In genomic region chr11:119612814-119613213, GRCh38 we compare ENCODE assay signal across 17 cellular contexts.
A peak's percentile ranks its signal among the peaks of the same experiment; 100 is the strongest.
DNase-seq lines count a peak whose midpoint lies in the region; ATAC-seq and TF ChIP-seq lines count a peak whose summit lies in the region.
"Had no signal": no experiment of that assay in that cellular context is flagged by ENCODE, and none has a peak within 500 bp of the region (broad histone marks: within the 10 kb centered on the region; RNA-seq: fewer than 3 reads in every experiment).

No MANE protein-coding gene starts in this region.

- DNase-seq in Calu3: no peak
- DNase-seq in NCI-H69 (lab: John Stamatoyannopoulos, UW): peak; percentile 32
- peak; percentile 64 for DNase-seq in epithelial cell of esophagus (ENCODE audit: low read depth)
- DNase-seq in posterior vena cava (ENCODE audit: low spot score): peak; percentile 10
- no peak for DNase-seq in activated CD4-positive, alpha-beta T cell treated with anti-CD3 and anti-CD28 coated beads, Interleukin-2, amount 10 ng/mL, durations not matched to agents 24 days and 14 days
- DNase-seq in GF-D8 (lab: John Stamatoyannopoulos, UW): no peak
- DNase-seq: CD4-positive, CD25-positive, alpha-beta regulatory T cell; GM23248; IMR-90; KG1; MM.1S; NCI-H2029 treated with DMSO at 0.1 percent for 48 hours; NCI-H774 had no signal

- no TSS peak for BruUV-seq in Calu3 (replicated peaks; lab: Mats Ljungman, UMichigan)

- no peak overlapping the region for H3K4me3 ChIP-seq in epithelial cell of esophagus (ENCODE audit: low read length)
- H3K4me3 ChIP-seq: BLaER1, GM23248, HAP-1 had no signal

- CTCF ChIA-PET in Calu3 (lab: Charles Lee): no interaction called here

- ATAC-seq in HG03354 (IDR thresholded peaks at IDR 0.05; ENCODE audit: poor library complexity, severe bottlenecking, unreplicated experiment): no peak
- ATAC-seq: SK-N-SH treated with all-trans-retinoic acid at 6 μM for 48 hours had no signal

- no peak for TF ChIP-seq CTCF in Calu3 (IDR thresholded peaks at IDR 0.05; ENCODE audit: unreplicated experiment)
- TF ChIP-seq CTCF in epithelial cell of esophagus (IDR thresholded peaks at IDR 0.05; ENCODE audit: insufficient read depth, low read depth, low read length, missing control alignments): no peak

- peaks cover 2% of the 10 kb centered on the region for H3K9me3 Mint-ChIP-seq in Calu3 (ENCODE audit: low read depth, unreplicated experiment)
- H3K9me3 Mint-ChIP-seq in activated CD4-positive, alpha-beta T cell treated with anti-CD3 and anti-CD28 coated beads, Interleukin-2, amount 10 ng/mL, durations not matched to agents 24 days and 14 days: no peaks in the 10 kb centered on the region

- H3K4me3 Mint-ChIP-seq in Calu3 (ENCODE audit: low read depth, unreplicated experiment): no peak overlapping the region
- no peak overlapping the region for H3K4me3 Mint-ChIP-seq in activated CD4-positive, alpha-beta T cell treated with anti-CD3 and anti-CD28 coated beads, Interleukin-2, amount 10 ng/mL, durations not matched to agents 24 days and 14 days
- H3K4me3 Mint-ChIP-seq: CD4-positive, CD25-positive, alpha-beta regulatory T cell had no signal

- no peaks in the 10 kb centered on the region for H3K27me3 Mint-ChIP-seq in Calu3 (ENCODE audit: unreplicated experiment)
- H3K27me3 Mint-ChIP-seq in activated CD4-positive, alpha-beta T cell treated with anti-CD3 and anti-CD28 coated beads, Interleukin-2, amount 10 ng/mL, durations not matched to agents 24 days and 14 days: peaks cover 7% of the 10 kb centered on the region

- intact Hi-C loops in Calu3 (cut with micrococcal nuclease; ENCODE audit: unreplicated experiment) (no loop called here), posterior vena cava (cut with DNase I) (no loop called here)
- intact Hi-C loops in activated CD4-positive, alpha-beta T cell treated with anti-CD3 and anti-CD28 coated beads, Interleukin-2, amount 10 ng/mL, durations not matched to agents 24 days and 14 days (cut with micrococcal nuclease): no loop called here

- peaks cover 35% of the 10 kb centered on the region for H3K4me1 Mint-ChIP-seq in Calu3 (ENCODE audit: low read depth, unreplicated experiment)
- H3K4me1 Mint-ChIP-seq in activated CD4-positive, alpha-beta T cell treated with anti-CD3 and anti-CD28 coated beads, Interleukin-2, amount 10 ng/mL, durations not matched to agents 24 days and 14 days: no peaks in the 10 kb centered on the region

- H3K36me3 Mint-ChIP-seq in Calu3 (ENCODE audit: insufficient read depth, unreplicated experiment): no peaks in the 10 kb centered on the region
- H3K36me3 Mint-ChIP-seq in activated CD4-positive, alpha-beta T cell treated with anti-CD3 and anti-CD28 coated beads, Interleukin-2, amount 10 ng/mL, durations not matched to agents 24 days and 14 days (ENCODE audit: low read depth): no peaks in the 10 kb centered on the region
- H3K36me3 Mint-ChIP-seq: CD4-positive, CD25-positive, alpha-beta regulatory T cell had no signal

- peak overlapping the region; percentile 40 for H3K27ac Mint-ChIP-seq in Calu3 (ENCODE audit: unreplicated experiment)
- no peak overlapping the region for H3K27ac Mint-ChIP-seq in activated CD4-positive, alpha-beta T cell treated with anti-CD3 and anti-CD28 coated beads, Interleukin-2, amount 10 ng/mL, durations not matched to agents 24 days and 14 days
- H3K27ac Mint-ChIP-seq: CD4-positive, CD25-positive, alpha-beta regulatory T cell had no signal

Comparison
In these comparisons a context has a peak if more than half of its experiments do, and no peak if none do; other contexts are left out.
1. DNase-seq: peak in NCI-H69 (single experiment), epithelial cell of esophagus (single experiment) and posterior vena cava (single experiment); none in Calu3 (single experiment), activated CD4-positive, alpha-beta T cell treated with anti-CD3 and anti-CD28 coated beads, Interleukin-2, amount 10 ng/mL, durations not matched to agents 24 days and 14 days (single experiment) and GF-D8 (single experiment).